In genomic region chr15:44035781-44036699, GRCh38 we compare ENCODE assay signal across 23 cellular contexts.
DNase-seq lines count a peak whose midpoint lies in the region; ATAC-seq and TF ChIP-seq lines count a peak whose summit lies in the region.
"Had no signal": no experiment of that assay in that cellular context is flagged by ENCODE, and none has a peak within 500 bp of the region (broad histone marks: within the 10 kb centered on the region; RNA-seq: fewer than 3 reads in every experiment).

No MANE protein-coding gene starts in this region.

- ATAC-seq in PC-3, result peak; percentile 40
- ATAC-seq: gastrocnemius medialis, HCT116 had no signal

- H2BK15ac ChIP-seq in mesendoderm (replicated peaks; ENCODE audit: low read depth), result no peak overlapping the region

- H4K20me1 ChIP-seq in PC-3 (ENCODE audit: low read length), result no peaks in the 10 kb centered on the region
- H4K20me1 ChIP-seq: BLaER1 treated with 17β-estradiol and CSF1 and Interleukin-3, amounts not matched to agents 10 nM and 100 nM had no signal

- H4K5ac ChIP-seq in mesendoderm (ENCODE audit: low read length), result no peak overlapping the region

- no peak overlapping the region for H3K56ac ChIP-seq in mesendoderm (ENCODE audit: low read length)

- no peaks in the 10 kb centered on the region for H3F3A ChIP-seq in PC-3 (ENCODE audit: low read length, unreplicated experiment)

- DNase-seq in DMS79 treated with DMSO at 0.1 percent for 48 hours (lab: John Stamatoyannopoulos, UW), result peak; percentile 27
- no peak for DNase-seq in PC-3
- DNase-seq in dorsolateral prefrontal cortex, result no peak
- DNase-seq in mesendoderm, result no peak
- no peak for DNase-seq in HT-29 (ENCODE audit: low spot score)
- no peak for DNase-seq in RPMI8226
- DNase-seq in cortex of kidney (lab: John Stamatoyannopoulos, UW), result no peak
- DNase-seq: activated CD4-positive, alpha-beta T cell treated with anti-CD3 and anti-CD28 coated beads for 48 hours; activated gamma-delta T cell; activated naive CD8-positive, alpha-beta T cell treated with anti-CD3 and anti-CD28 coated beads, Interleukin-2, amount 10 ng/mL, durations not matched to agents 7 days and 5 days; activated T-cell treated with anti-CD3 and anti-CD28 coated beads, Interleukin-2, amount 50 U/mL, for 24 hours; COR-L47; DMS53; gastrocnemius medialis; naive B cell; stomach; transverse colon had no signal

- intact Hi-C loops in PC-3 (cut with micrococcal nuclease), result no loop called here
- intact Hi-C loops in dorsolateral prefrontal cortex (cut with DNase I), result no loop called here

- 100% methylated on average over 1 of the region's 7 CpGs for WGBS in mesendoderm (ENCODE audit: extremely low coverage, insufficient coverage, low lambda C conversion rate)

- no TSS peak for BruUV-seq in PC-3 (replicated peaks; lab: Mats Ljungman, UMichigan)

- TF ChIP-seq CTCF in PC-3 (conservative IDR thresholded peaks at IDR 0.05; ENCODE audit: low read depth, low read length) (no peak), dorsolateral prefrontal cortex (IDR thresholded peaks at IDR 0.05 in 54 of 56, conservative IDR thresholded peaks at IDR 0.05 in 2 of 56; ENCODE audit: low read depth in 1 of 56, partially characterized antibody in 56 of 56) (no peak), parathyroid adenoma (IDR thresholded peaks at IDR 0.05) (no peak)

- no peaks in the 10 kb centered on the region for H3K9me2 ChIP-seq in PC-3 (replicated peaks; ENCODE audit: low read length)

- no peak overlapping the region for H3K4ac ChIP-seq in mesendoderm (ENCODE audit: low read depth, low read length)

- H3K27ac ChIP-seq in PC-3 (ENCODE audit: low read length) (0 out of 2 replicates have a peak overlapping the region, but pooled peaks have one; percentile 8), dorsolateral prefrontal cortex (peak overlapping the region in 44 of 59 donors; percentile 2 to 77 (median 49)), parathyroid adenoma (peak overlapping the region; percentile 89), mesendoderm (ENCODE audit: low read depth, low read length) (no peak overlapping the region)
- H3K27ac ChIP-seq: BLaER1 treated with 17β-estradiol and CSF1 and Interleukin-3, amounts not matched to agents 10 nM and 100 nM; gastrocnemius medialis; hepatocyte; skin epidermis; stomach; transverse colon; VCaP had no signal

- no peak overlapping the region for H2BK120ac ChIP-seq in mesendoderm (ENCODE audit: low read depth, low read length)

- H3K9me3 ChIP-seq in PC-3 (ENCODE audit: low read length) (no peaks in the 10 kb centered on the region), parathyroid adenoma (ENCODE audit: control insufficient read depth, low read length) (no peaks in the 10 kb centered on the region)
- H3K9me3 ChIP-seq: gastrocnemius medialis, stomach, transverse colon had no signal

- no peak overlapping the region for H3K23ac ChIP-seq in mesendoderm (ENCODE audit: low read length)

- no peak overlapping the region for H3K18ac ChIP-seq in mesendoderm (ENCODE audit: low read length)

- H3K79me2 ChIP-seq in PC-3 (ENCODE audit: low read length) (no peaks in the 10 kb centered on the region), parathyroid adenoma (no peaks in the 10 kb centered on the region), mesendoderm (ENCODE audit: control insufficient read depth, insufficient read depth, low read length) (no peaks in the 10 kb centered on the region)
- H3K79me2 ChIP-seq: hepatocyte had no signal

- CTCF ChIA-PET in PC-3 (lab: Charles Lee), result interaction anchor here (0.6 kb wide), 1 partner anchor 35 kb away, joined by 3 read pairs; no protein-coding TSS in a partner anchor

- H3K4me2 ChIP-seq in PC-3 (ENCODE audit: low read length) (no peak overlapping the region), parathyroid adenoma (ENCODE audit: low read length) (no peak overlapping the region), mesendoderm (ENCODE audit: low read length) (no peak overlapping the region)
- H3K4me2 ChIP-seq: BLaER1 treated with 17β-estradiol and CSF1 and Interleukin-3, amounts not matched to agents 10 nM and 100 nM; hepatocyte had no signal

- no peak overlapping the region for H3K9ac ChIP-seq in PC-3 (ENCODE audit: low read length)
- H3K9ac ChIP-seq in parathyroid adenoma, result no peak overlapping the region
- H3K9ac ChIP-seq in mesendoderm (ENCODE audit: low read length), result no peak overlapping the region
- H3K9ac ChIP-seq: BLaER1 treated with 17β-estradiol and CSF1 and Interleukin-3, amounts not matched to agents 10 nM and 100 nM had no signal

- H2AFZ ChIP-seq in PC-3 (ENCODE audit: low read length), result no peak overlapping the region
- peak overlapping the region; percentile 57 for H2AFZ ChIP-seq in parathyroid adenoma
- H2AFZ ChIP-seq: hepatocyte had no signal

- POLR2A ChIA-PET in PC-3 (lab: Charles Lee; ENCODE audit: unreplicated experiment), result no interaction called here

- H3K27me3 ChIP-seq in PC-3 (ENCODE audit: low read length) (no peaks in the 10 kb centered on the region), dorsolateral prefrontal cortex (no peaks in the 10 kb centered on the region), parathyroid adenoma (ENCODE audit: control insufficient read depth, insufficient read depth, low read length) (no peaks in the 10 kb centered on the region), mesendoderm (ENCODE audit: insufficient read depth, low read length, poor library complexity) (no peaks in the 10 kb centered on the region)
- H3K27me3 ChIP-seq: BLaER1 treated with 17β-estradiol and CSF1 and Interleukin-3, amounts not matched to agents 10 nM and 100 nM; gastrocnemius medialis; hepatocyte; transverse colon had no signal

- H3K4me3 ChIP-seq in PC-3 (ENCODE audit: low read length), result no peak overlapping the region
- H3K4me3 ChIP-seq in dorsolateral prefrontal cortex, result no peak overlapping the region
- H3K4me3 ChIP-seq in parathyroid adenoma (ENCODE audit: low read depth, low read length), result no peak overlapping the region
- H3K4me3 ChIP-seq in mesendoderm (ENCODE audit: low read length), result no peak overlapping the region
- H3K4me3 ChIP-seq: BLaER1 treated with 17β-estradiol and CSF1 and Interleukin-3, amounts not matched to agents 10 nM and 100 nM; gastrocnemius medialis; hepatocyte; skin epidermis; stomach; transverse colon had no signal

- no peak overlapping the region for H2AK5ac ChIP-seq in mesendoderm (ENCODE audit: low read length)

- H3K36me3 ChIP-seq in PC-3 (ENCODE audit: low read depth, low read length) (no peaks in the 10 kb centered on the region), parathyroid adenoma (ENCODE audit: control insufficient read depth, insufficient read depth, low read length) (no peaks in the 10 kb centered on the region), mesendoderm (ENCODE audit: control insufficient read depth, insufficient read depth, low read length) (no peaks in the 10 kb centered on the region)
- H3K36me3 ChIP-seq: BLaER1 treated with 17β-estradiol and CSF1 and Interleukin-3, amounts not matched to agents 10 nM and 100 nM; gastrocnemius medialis; stomach; transverse colon had no signal

- no peak overlapping the region for H4K8ac ChIP-seq in mesendoderm (ENCODE audit: low read depth, low read length)

- no peaks in the 10 kb centered on the region for H3K79me1 ChIP-seq in mesendoderm (ENCODE audit: low read length)

- H3K4me1 ChIP-seq in PC-3 (ENCODE audit: insufficient read depth, low read length), result peaks cover 20% of the 10 kb centered on the region
- H3K4me1 ChIP-seq in parathyroid adenoma, result peaks cover 2% of the 10 kb centered on the region
- no peaks in the 10 kb centered on the region for H3K4me1 ChIP-seq in mesendoderm (ENCODE audit: control insufficient read depth, low read depth, low read length)
- H3K4me1 ChIP-seq: BLaER1 treated with 17β-estradiol and CSF1 and Interleukin-3, amounts not matched to agents 10 nM and 100 nM; transverse colon had no signal

- H2BK5ac ChIP-seq in mesendoderm (ENCODE audit: low read length), result no peak overlapping the region
